20 cellular contexts compared by ENCODE assay signal in genomic region chr2:221975151-221975550, GRCh38.
"Had no signal": no experiment of that assay in that cellular context is flagged by ENCODE, and none has a peak within 500 bp of the region (broad histone marks: within the 10 kb centered on the region; RNA-seq: fewer than 3 reads in every experiment).

No MANE protein-coding gene starts in this region.

- DNase-seq: hypothalamus; immature natural killer cell; kidney; left ventricle myocardium inferior; mesendoderm; naive thymus-derived CD4-positive, alpha-beta T cell; ovary; right lobe of liver; stimulated activated CD4-positive, alpha-beta T cell treated with anti-CD3 and anti-CD28 coated beads, Interleukin-12 subunit alpha, Interleukin-12 subunit beta, amount 100 ng/mL, for 4 hours; stimulated activated CD4-positive, alpha-beta T cell treated with anti-CD3 and anti-CD28 coated beads, Interleukin-15, amount 100 ng/mL, for 24 hours; stimulated activated CD4-positive, alpha-beta T cell treated with anti-CD3 and anti-CD28 coated beads, Interleukin-2, amount 100 ng/mL, for 24 hours; stimulated activated CD4-positive, alpha-beta T cell treated with anti-CD3 and anti-CD28 coated beads, Interleukin-4, amount 100 ng/mL, for 1 hour; stimulated activated naive B cell treated with anti-CD40 and anti-IgM and Interleukin-4, amounts not matched to agents 10 μg/mL and 1 μg/mL and 100 μg/mL, for 72 hours; stimulated activated naive CD8-positive, alpha-beta T cell treated with anti-CD3 and anti-CD28 coated beads, Interleukin-15, Interleukin-2, amounts not matched to agents 100 U/mL and 50 U/mL, for 24 hours; stomach; testis; thyroid gland; transverse colon; upper lobe of left lung had no signal

- ATAC-seq: naive thymus-derived CD4-positive, alpha-beta T cell; natural killer cell treated with Interleukin-12 subunit alpha and Interleukin-12 subunit beta and Interleukin-15 and Interleukin-18, amount 100 ng/mL, for 72 hours; right lobe of liver; stimulated activated naive B cell treated with anti-CD40 and anti-IgM and Interleukin-4, amounts not matched to agents 10 μg/mL and 1 μg/mL and 100 μg/mL, for 72 hours; stimulated activated naive CD8-positive, alpha-beta T cell treated with anti-CD3 and anti-CD28 coated beads, Interleukin-15, Interleukin-2, amounts not matched to agents 100 U/mL and 50 U/mL, for 24 hours had no signal
